12 cellular contexts compared by ENCODE assay signal in the genomic region with DNA sequence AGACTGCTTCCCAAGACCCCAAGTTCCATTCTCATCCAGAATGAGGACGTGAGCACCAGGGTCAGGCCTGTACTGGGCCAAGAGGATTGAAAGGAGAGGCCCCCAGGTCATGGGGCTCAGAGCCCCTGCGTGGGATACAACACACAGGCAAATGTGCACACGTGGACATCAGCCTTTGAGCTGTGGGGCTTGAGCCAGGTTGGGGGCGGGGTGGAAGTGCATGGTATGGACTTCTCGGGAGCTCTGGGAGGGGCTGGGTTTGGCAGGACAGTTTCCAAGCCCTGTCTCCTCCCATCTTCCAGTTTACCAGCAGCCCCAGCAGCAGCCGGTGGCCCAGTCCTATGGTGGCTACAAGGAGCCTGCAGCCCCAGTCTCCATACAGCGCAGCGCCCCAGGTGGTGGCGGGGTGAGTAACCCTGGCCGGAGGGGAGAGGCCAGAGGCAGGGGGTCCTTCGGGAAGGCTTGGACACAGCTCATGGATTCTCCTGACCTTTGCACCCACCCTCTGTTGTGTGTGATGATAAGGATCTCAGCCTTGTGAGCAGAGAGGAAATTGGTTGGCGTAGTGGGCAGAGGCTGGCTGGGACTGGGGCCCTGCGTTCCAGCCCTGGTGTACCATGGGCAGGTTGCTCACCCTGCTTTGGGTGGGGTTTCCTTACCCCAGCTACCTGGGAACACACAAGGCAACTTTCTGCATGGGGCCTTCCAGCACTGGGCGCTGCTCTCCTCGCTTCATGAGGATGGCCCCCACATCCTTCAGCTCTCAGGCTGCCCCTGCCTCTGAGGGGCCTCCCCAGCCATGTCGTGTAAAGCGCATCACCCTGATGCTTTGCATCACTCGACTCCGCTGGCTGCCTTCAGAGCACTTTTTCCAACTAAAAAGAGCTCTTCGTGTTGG. TPM values are rescaled to one million over a fixed set of nuclear protein-coding genes. Genes with fewer than 3 reads are reported as not detected.
DNase-seq lines count a peak whose midpoint lies in the region; ATAC-seq, FAIRE-seq and TF ChIP-seq lines count a peak whose summit lies in the region.
"Had no signal": no experiment of that assay in that cellular context is flagged by ENCODE, and none has a peak within 500 bp of the region (broad histone marks: within the 10 kb centered on the region; RNA-seq: fewer than 3 reads in every experiment).

No MANE protein-coding gene starts in this region.

- H3K4me3 ChIP-seq in Panc1 (ENCODE audit: low read depth in 2 of 2, low read length in 2 of 2), result no peak overlapping the region
- no peak overlapping the region for H3K4me3 ChIP-seq in H1 (ENCODE audit: extremely low read depth in 1 of 4, insufficient read depth in 2 of 4, low read depth in 3 of 4, low read length in 4 of 4)
- no peak overlapping the region for H3K4me3 ChIP-seq in ovary
- H3K4me3 ChIP-seq: ascending aorta, smooth muscle cell had no signal

- BruUV-seq in Panc1 (replicated peaks; lab: Mats Ljungman, UMichigan), result no TSS peak

- TF ChIP-seq POLR2A in H1 (IDR thresholded peaks at IDR 0.05; ENCODE audit: control extremely low read depth in 1 of 2, low read depth in 2 of 2, low read length in 2 of 2) (no peak), ovary (IDR thresholded peaks at IDR 0.05) (no peak), GM18505 (IDR thresholded peaks at IDR 0.05; ENCODE audit: borderline replicate concordance, extremely low read depth, insufficient read depth, insufficient read length) (no peak)

- POLR2A ChIA-PET in Panc1 (lab: Charles Lee) (no interaction called here), H1 (lab: Charles Lee; ENCODE audit: partially characterized antibody) (interaction anchor here (0.7 to 14.4 kb wide), 4 partner anchors 21 to 141 kb away, joined by 3 to 98 read pairs (median 28); partner anchors contain the start of genes LASP1 and RPL23)

- H3K27me3 ChIP-seq in Panc1 (ENCODE audit: control insufficient read depth, insufficient read depth, low read length) (no peaks in the 10 kb centered on the region), H1 (replicated peaks in 1 of 4; ENCODE audit: control insufficient read depth in 3 of 4, extremely low read depth in 1 of 4, insufficient read depth in 3 of 4, low read length in 3 of 4) (no peaks in the 10 kb centered on the region), ovary (no peaks in the 10 kb centered on the region)
- H3K27me3 ChIP-seq: ascending aorta had no signal

- no peak overlapping the region for H2BK15ac ChIP-seq in H1 (ENCODE audit: low read length)

- H4K5ac ChIP-seq in H1 (ENCODE audit: insufficient read length, low read depth, low read length), result no peak overlapping the region

- H3K18ac ChIP-seq in H1 (ENCODE audit: extremely low read depth, low read length), result no peak overlapping the region

- peaks cover 0 to 7% of the 10 kb centered on the region in 2 experiments for H4K20me1 ChIP-seq in H1 (replicated peaks in 1 of 2; ENCODE audit: control insufficient read depth in 1 of 2, insufficient read depth in 2 of 2, low read length in 2 of 2)

- in situ Hi-C loops in Panc1 (cut with HindIII; ENCODE audit: low pct_unique_long_range_greater_than_20kb, low sequenced_read_pairs), result no loop called here

- CTCF ChIA-PET in Panc1 (lab: Charles Lee) (no interaction called here), H1 (lab: Charles Lee; ENCODE audit: partially characterized antibody) (interaction anchor here (0.7 to 5.2 kb wide), 13 partner anchors 8 to 265 kb away, joined by 3 to 40 read pairs (median 4); partner anchors contain the start of genes LASP1 and LASP1NB)

- DNase-seq in D341Med (ENCODE audit: low spot score) (peak; percentile 36), Panc1 (ENCODE audit: low read depth, low spot score) (no peak), H1 (ENCODE audit: low read depth in 1 of 2, low spot score in 2 of 2) (no peak), ovary (peak; percentile 9 to 31 (median 16)), NK-92 (lab: John Stamatoyannopoulos, UW; ENCODE audit: unreplicated experiment) (no peak)
- DNase-seq: NCI-H526 had no signal

- peak in 1 of 2 experiments; percentile 43; a peak in 2 of 4 replicates for TF ChIP-seq RAD21 in H1 (IDR thresholded peaks at IDR 0.05 in 1 of 2, conservative IDR thresholded peaks at IDR 0.05 in 1 of 2; ENCODE audit: low read depth in 2 of 2, low read length in 2 of 2)

- H3K4me2 ChIP-seq in H1 (ENCODE audit: insufficient read depth in 1 of 2, low read depth in 2 of 2, low read length in 2 of 2), result no peak overlapping the region
- H3K4me2 ChIP-seq: smooth muscle cell had no signal

- intact Hi-C loops in Panc1 (cut with micrococcal nuclease; ENCODE audit: unreplicated experiment) (no loop called here), ovary (cut with DNase I) (no loop called here)

- H3K23ac ChIP-seq in H1 (ENCODE audit: insufficient read length), result no peak overlapping the region

- no peak overlapping the region for H3K14ac ChIP-seq in H1 (ENCODE audit: insufficient read length)

- TF ChIP-seq CTCF in Panc1 (IDR thresholded peaks at IDR 0.05), result no peak
- peak; percentile 30 to 50 (median 42) for TF ChIP-seq CTCF in H1 (IDR thresholded peaks at IDR 0.05; ENCODE audit: control extremely low read depth in 1 of 3, insufficient read depth in 1 of 3, low read depth in 1 of 3, low read length in 3 of 3)
- no peak for TF ChIP-seq CTCF in ovary (IDR thresholded peaks at IDR 0.05)

- H3K4ac ChIP-seq in H1 (replicated peaks; ENCODE audit: insufficient read length, low read depth, low read length), result no peak overlapping the region

- no peak overlapping the region for H3K56ac ChIP-seq in H1 (replicated peaks; ENCODE audit: insufficient read length, low read depth, low read length)

- no peak for FAIRE-seq in H1 (lab: Jason Lieb, UNC)

- no peak for TF ChIP-seq EP300 in H1 (IDR thresholded peaks at IDR 0.05; ENCODE audit: borderline replicate concordance in 1 of 2, low read depth in 2 of 2, low read length in 2 of 2)
- no peak for TF ChIP-seq EP300 in ovary (IDR thresholded peaks at IDR 0.05)

- H4K8ac ChIP-seq in H1 (ENCODE audit: extremely low read depth, insufficient read depth, low read length), result no peak overlapping the region

- 90% methylated on average over 20 of the region's 20 CpGs; no CpG with 5 or more reads in 1 of the 2 experiments for WGBS in H1 (ENCODE audit: extremely low coverage in 1 of 2, insufficient coverage in 1 of 2, insufficient read length in 1 of 2, insufficient replicate concordance in 2 of 2, low coverage in 1 of 2, low lambda C conversion rate in 2 of 2, missing lambda C conversion rate in 1 of 2), 2 experiments
- 71 to 78% (median 77%) methylated on average over 20 of the region's 20 CpGs for WGBS in ovary, 3 donors

- no peak overlapping the region for H3K9ac ChIP-seq in H1 (replicated peaks in 1 of 4; ENCODE audit: extremely low read depth in 1 of 4, low read depth in 3 of 4, low read length in 3 of 4)

- no peaks in the 10 kb centered on the region for H3K9me3 ChIP-seq in Panc1 (ENCODE audit: control insufficient read depth, insufficient read depth, low read depth, low read length)
- no peaks in the 10 kb centered on the region for H3K9me3 ChIP-seq in H1 (ENCODE audit: insufficient read depth in 2 of 2, low read depth in 1 of 2, low read length in 1 of 2)
- no peaks in the 10 kb centered on the region for H3K9me3 ChIP-seq in ovary
- H3K9me3 ChIP-seq: ascending aorta had no signal

- H2BK5ac ChIP-seq in H1 (ENCODE audit: low read depth, low read length), result no peak overlapping the region; the same call in 1 of the 2 replicates

- H2BK120ac ChIP-seq in H1 (replicated peaks; ENCODE audit: low read depth, low read length), result no peak overlapping the region

- no peak overlapping the region for H2AFZ ChIP-seq in H1 (ENCODE audit: low read length)

- H3K79me2 ChIP-seq in H1 (ENCODE audit: control insufficient read depth in 1 of 2, insufficient read depth in 2 of 2, low read length in 2 of 2), result no peaks in the 10 kb centered on the region

- no peaks in the 10 kb centered on the region; the same call in 1 of the 2 replicates for H3K79me1 ChIP-seq in H1 (ENCODE audit: low read depth, low read length)

- H2BK20ac ChIP-seq in H1 (ENCODE audit: low read length), result no peak overlapping the region

- H3K27ac ChIP-seq in Panc1 (ENCODE audit: low read length) (no peak overlapping the region), H1 (ENCODE audit: low read depth, low read length) (no peak overlapping the region), ovary (no peak overlapping the region)
- H3K27ac ChIP-seq: HL-60 had no signal

- no peak overlapping the region for H4K91ac ChIP-seq in H1 (replicated peaks; ENCODE audit: insufficient read length, low read length)

- no peaks in the 10 kb centered on the region for H3K23me2 ChIP-seq in H1 (ENCODE audit: low read depth, low read length)

- H2BK12ac ChIP-seq in H1 (ENCODE audit: low read depth, low read length), result no peak overlapping the region

- ATAC-seq in Panc1 (peak; percentile 32; the same call in 1 of the 2 replicates), GM21526 (IDR thresholded peaks at IDR 0.05; ENCODE audit: low FRiP score, unreplicated experiment) (no peak), GM18505 (IDR thresholded peaks at IDR 0.05; ENCODE audit: unreplicated experiment) (no peak), GM18907 (IDR thresholded peaks at IDR 0.05; ENCODE audit: unreplicated experiment) (no peak)

- no peaks in the 10 kb centered on the region for H3K36me3 ChIP-seq in Panc1 (ENCODE audit: control insufficient read depth, insufficient read depth, low read length)
- H3K36me3 ChIP-seq in H1 (ENCODE audit: control insufficient read depth in 2 of 4, insufficient read depth in 4 of 4, low read length in 3 of 4), result peaks cover 6 to 35% (median 28%) of the 10 kb centered on the region in 4 experiments; a peak in 7 of 8 replicates
- H3K36me3 ChIP-seq in ovary, result no peaks in the 10 kb centered on the region

- no peak overlapping the region for H2AK5ac ChIP-seq in H1 (ENCODE audit: low read depth, low read length)

- H3K4me1 ChIP-seq in Panc1 (ENCODE audit: control insufficient read depth, insufficient read depth, low read length) (no peaks in the 10 kb centered on the region), H1 (replicated peaks in 1 of 4; ENCODE audit: control insufficient read depth in 3 of 4, insufficient read depth in 4 of 4, low read length in 3 of 4) (no peaks in the 10 kb centered on the region; a peak in 1 of 7 replicates), ovary (ENCODE audit: insufficient read depth) (peaks cover 23% of the 10 kb centered on the region)

RNA-seq across cellular contexts. Expression of gene LASP1, which starts 45.1 kb away (rescaled TPM):
- total RNA-seq in Panc1 (2021; ENCODE audit: unreplicated experiment) (112 TPM), ovary (100 to 1,000 TPM in 2 of 7 donors, 10 to 100 TPM in 5; 40.9 to 125 (median 95.0) TPM)
- polyA plus RNA-seq in Panc1 (2012; ENCODE audit: insufficient read length), result 117 TPM
- 170 and 180 TPM in 2 replicates for total RNA-seq in H1 (2021; fragmentation: NEBNext Ultra II Directional; extraction: Animal tissue kit (Norgen Biotek cat#: 25700))
- polyA plus RNA-seq in H1 (2011; rRNA removed) (114 and 182 TPM in 2 replicates), ovary (100 to 1,000 TPM in 1 of 2 donors, 10 to 100 TPM in 1; 57.2 to 138 TPM)
- 97.6 TPM for polyA plus RNA-seq in H1 (2011; cell fraction: cytosol; rRNA removed)
- 95.0 TPM for polyA plus RNA-seq in H1 (2011; cell fraction: nucleus; rRNA removed)
- 127 to 134 TPM (median 129 TPM) in 4 replicates for polyA plus RNA-seq in H1 (2012, experiment 1 of 2)
- 154 TPM for polyA plus RNA-seq in H1 (2012, experiment 2 of 2)
- 98.7 TPM for polyA plus RNA-seq in H1 (2013, experiment 1 of 2)
- 97.2 TPM for polyA plus RNA-seq in H1 (2013, experiment 2 of 2)
- 95.4 and 104 TPM in 2 replicates for polyA minus RNA-seq in H1 (2011; rRNA and poly(A)+ RNA removed)
- 106 TPM for polyA minus RNA-seq in H1 (2011; cell fraction: cytosol; rRNA and poly(A)+ RNA removed)
- 55.4 TPM for polyA minus RNA-seq in H1 (2011; cell fraction: nucleus; rRNA and poly(A)+ RNA removed)

RNA-seq across cellular contexts. Expression of gene FBXO47, which starts 52.2 kb away (rescaled TPM):
- total RNA-seq in Panc1 (2021; ENCODE audit: unreplicated experiment), result not detected
- not detected for polyA plus RNA-seq in Panc1 (2012; ENCODE audit: insufficient read length)
- not detected in 2 replicates for total RNA-seq in H1 (2021; fragmentation: NEBNext Ultra II Directional; extraction: Animal tissue kit (Norgen Biotek cat#: 25700))
- not detected in 2 replicates for polyA plus RNA-seq in H1 (2011; rRNA removed)
- polyA plus RNA-seq in H1 (2011; cell fraction: cytosol; rRNA removed), result not detected
- polyA plus RNA-seq in H1 (2011; cell fraction: nucleus; rRNA removed), result not detected
- not detected in 4 replicates for polyA plus RNA-seq in H1 (2012, experiment 1 of 2)
- not detected for polyA plus RNA-seq in H1 (2012, experiment 2 of 2)
- 0.04 TPM for polyA plus RNA-seq in H1 (2013, experiment 1 of 2)
- not detected for polyA plus RNA-seq in H1 (2013, experiment 2 of 2)
- polyA minus RNA-seq in H1 (2011; rRNA and poly(A)+ RNA removed), result not detected in 2 replicates
- not detected for polyA minus RNA-seq in H1 (2011; cell fraction: cytosol; rRNA and poly(A)+ RNA removed)
- not detected for polyA minus RNA-seq in H1 (2011; cell fraction: nucleus; rRNA and poly(A)+ RNA removed)
- not detected for total RNA-seq in ovary
- polyA plus RNA-seq in ovary, result not detected
- total RNA-seq: ascending aorta, smooth muscle cell had no signal
- polyA plus RNA-seq: smooth muscle cell had no signal

Comparison
In these comparisons a context has a peak if more than half of its experiments do, and no peak if none do; other contexts are left out.
1. DNase-seq: peak in D341Med (single experiment) and ovary (5 of 5); none in Panc1 (single experiment), H1 (0 of 2) and NK-92 (single experiment).
2. CTCF ChIP-seq: peak in H1 (3 of 3); none in Panc1 (single experiment) and ovary (0 of 3).